Comparison of ENCODE assay signal across 21 cellular contexts in the genomic region with DNA sequence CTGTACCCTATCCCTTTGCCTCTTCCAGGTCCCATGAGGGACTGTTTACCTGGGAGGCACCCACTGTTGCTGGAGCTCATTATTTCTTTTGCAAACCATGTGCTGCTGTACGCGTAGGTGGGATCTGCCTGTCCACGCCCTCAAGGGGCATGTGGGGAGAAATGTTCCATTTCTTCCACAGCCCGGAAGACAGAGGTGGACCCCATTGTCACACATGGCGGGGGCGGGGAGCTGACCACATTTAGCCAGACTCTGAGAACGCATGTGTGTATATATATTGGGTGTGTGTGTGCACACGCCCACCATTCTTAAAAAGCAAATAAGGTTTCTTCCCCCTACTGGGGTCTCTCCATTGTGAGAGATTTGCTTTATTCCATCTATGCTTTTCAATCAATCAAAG. TPM values are rescaled to one million over a fixed set of nuclear protein-coding genes. Genes with fewer than 3 reads are reported as not detected.
A peak's percentile ranks its signal among the peaks of the same experiment; 100 is the strongest.
DNase-seq lines count a peak whose midpoint lies in the region; ATAC-seq and TF ChIP-seq lines count a peak whose summit lies in the region.
"Had no signal": no experiment of that assay in that cellular context is flagged by ENCODE, and none has a peak within 500 bp of the region (broad histone marks: within the 10 kb centered on the region; RNA-seq: fewer than 3 reads in every experiment).

No MANE protein-coding gene starts in this region.

- CTCF ChIA-PET in HEK293 (lab: Yijun Ruan, JAX): interaction anchor here (0.5 to 1.8 kb wide), 6 partner anchors 13 to 1458 kb away, joined by 3 to 7 read pairs (median 3); no protein-coding TSS in a partner anchor

- H3K4me1 Mint-ChIP-seq in nephron progenitor cell: peaks cover 36% of the 10 kb centered on the region
- peaks cover 23% of the 10 kb centered on the region for H3K4me1 Mint-ChIP-seq in activated T-cell treated with anti-CD3 and anti-CD28 coated beads, Interleukin-2, amount 50 U/mL, for 24 hours (ENCODE audit: low read depth)

- TF ChIP-seq CTCF in HEK293 (tag by site-specific recombination; IDR thresholded peaks at IDR 0.05): no peak
- no peak for TF ChIP-seq CTCF in dorsolateral prefrontal cortex (IDR thresholded peaks at IDR 0.05 in 54 of 56, conservative IDR thresholded peaks at IDR 0.05 in 2 of 56; ENCODE audit: low read depth in 1 of 56, partially characterized antibody in 56 of 56)
- no peak for TF ChIP-seq CTCF in nephron progenitor cell (IDR thresholded peaks at IDR 0.05)

- no peaks in the 10 kb centered on the region for H3K9me3 ChIP-seq in HEK293 (ENCODE audit: control insufficient read depth, insufficient read depth, low read depth, low read length)
- H3K9me3 ChIP-seq: colonic mucosa had no signal

- H3K4me3 ChIP-seq in HEK293 (ENCODE audit: low read depth, low read length): no peak overlapping the region
- H3K4me3 ChIP-seq in dorsolateral prefrontal cortex: peak overlapping the region in 57 of 59 donors; percentile 1 to 77 (median 63)
- H3K4me3 ChIP-seq: colonic mucosa had no signal

- H3K36me3 Mint-ChIP-seq in nephron progenitor cell (ENCODE audit: low read depth): no peaks in the 10 kb centered on the region
- no peaks in the 10 kb centered on the region for H3K36me3 Mint-ChIP-seq in activated T-cell treated with anti-CD3 and anti-CD28 coated beads, Interleukin-2, amount 50 U/mL, for 24 hours (ENCODE audit: low read depth)
- H3K36me3 Mint-ChIP-seq: activated CD8-positive, alpha-beta memory T cell treated with anti-CD3 and anti-CD28 coated beads, Interleukin-2, amount 10 ng/mL, durations not matched to agents 7 days and 5 days; mesothelial cell of epicardium; natural killer cell had no signal

- POLR2A ChIA-PET in HEK293 (lab: Yijun Ruan, JAX): interaction anchor here (0.6 kb wide), 1 partner anchor 292 kb away, joined by 6 read pairs; no protein-coding TSS in a partner anchor

- H3K27ac ChIP-seq in HEK293 (ENCODE audit: extremely low read depth, low read depth, low read length) (no peak overlapping the region), dorsolateral prefrontal cortex (no peak overlapping the region)
- H3K27ac ChIP-seq: 22Rv1, colonic mucosa had no signal

- no peak overlapping the region for H3K27ac Mint-ChIP-seq in nephron progenitor cell
- H3K27ac Mint-ChIP-seq in activated T-cell treated with anti-CD3 and anti-CD28 coated beads, Interleukin-2, amount 50 U/mL, for 24 hours: no peak overlapping the region
- H3K27ac Mint-ChIP-seq: activated CD8-positive, alpha-beta memory T cell treated with anti-CD3 and anti-CD28 coated beads, Interleukin-2, amount 10 ng/mL, durations not matched to agents 7 days and 5 days; activated T-helper 2 cell treated with anti-CD3 and anti-CD28 coated beads, Interferon-gamma antibody, Interleukin-2, Interleukin-4, amounts not matched to agents 10 μg/mL and 5 μg/mL and 100 μg/mL, durations not matched to agents 14 hours and 24 hours and 36 hours; mesothelial cell of epicardium; natural killer cell had no signal

- H3K36me3 ChIP-seq in HEK293 (ENCODE audit: control insufficient read depth in 2 of 2, insufficient read depth in 1 of 2, low read length in 2 of 2): no peaks in the 10 kb centered on the region
- H3K36me3 ChIP-seq: colonic mucosa had no signal

- peaks cover 91% of the 10 kb centered on the region for H3K27me3 Mint-ChIP-seq in nephron progenitor cell (ENCODE audit: low read depth, poor library complexity)
- peaks cover 82% of the 10 kb centered on the region for H3K27me3 Mint-ChIP-seq in activated T-cell treated with anti-CD3 and anti-CD28 coated beads, Interleukin-2, amount 50 U/mL, for 24 hours

- H3K4me3 Mint-ChIP-seq in nephron progenitor cell: peak overlapping the region; percentile 23
- no peak overlapping the region for H3K4me3 Mint-ChIP-seq in activated T-cell treated with anti-CD3 and anti-CD28 coated beads, Interleukin-2, amount 50 U/mL, for 24 hours
- H3K4me3 Mint-ChIP-seq: activated CD8-positive, alpha-beta memory T cell treated with anti-CD3 and anti-CD28 coated beads, Interleukin-2, amount 10 ng/mL, durations not matched to agents 7 days and 5 days had no signal

- intact Hi-C loops in dorsolateral prefrontal cortex (cut with DNase I): loop anchor here in 1 of 2 donors (10.0 kb wide), 1 partner anchor 619 kb away; no protein-coding TSS in a partner anchor

- no peaks in the 10 kb centered on the region for H3K9me3 Mint-ChIP-seq in nephron progenitor cell
- H3K9me3 Mint-ChIP-seq in activated T-cell treated with anti-CD3 and anti-CD28 coated beads, Interleukin-2, amount 50 U/mL, for 24 hours: no peaks in the 10 kb centered on the region
- H3K9me3 Mint-ChIP-seq: activated T-helper 2 cell treated with anti-CD3 and anti-CD28 coated beads, Interferon-gamma antibody, Interleukin-2, Interleukin-4, amounts not matched to agents 10 μg/mL and 5 μg/mL and 100 μg/mL, durations not matched to agents 14 hours and 24 hours and 36 hours; mesothelial cell of epicardium; natural killer cell had no signal

- H3K27me3 ChIP-seq in dorsolateral prefrontal cortex: peaks cover 0 to 48% (median 22%) of the 10 kb centered on the region in 45 donors

- no peak for ATAC-seq in HG03095 (IDR thresholded peaks at IDR 0.05; ENCODE audit: unreplicated experiment)
- ATAC-seq: activated CD8-positive, alpha-beta memory T cell treated with anti-CD3 and anti-CD28 coated beads, Interleukin-2, amount 10 ng/mL, durations not matched to agents 7 days and 5 days; left lobe of liver; natural killer cell had no signal

- H3K4me1 ChIP-seq in HEK293 (ENCODE audit: control insufficient read depth, insufficient read depth, low read length): peaks cover 3% of the 10 kb centered on the region; the same call in 1 of the 2 replicates
- H3K4me1 ChIP-seq: colonic mucosa had no signal

- DNase-seq in NCI-H748 (lab: John Stamatoyannopoulos, UW; ENCODE audit: unreplicated experiment): peak; percentile 11
- DNase-seq in NCI-H748 treated with DMSO at 0.1 percent for 48 hours (lab: John Stamatoyannopoulos, UW): no peak
- no peak for DNase-seq in dorsolateral prefrontal cortex
- no peak for DNase-seq in nephron progenitor cell
- no peak for DNase-seq in NCI-H1694 (lab: John Stamatoyannopoulos, UW)
- DNase-seq in activated T-cell treated with anti-CD3 and anti-CD28 coated beads, Interleukin-2, amount 50 U/mL, for 24 hours: no peak
- DNase-seq: activated CD8-positive, alpha-beta memory T cell treated with anti-CD3 and anti-CD28 coated beads, Interleukin-2, amount 10 ng/mL, durations not matched to agents 7 days and 5 days; colonic mucosa; natural killer cell; NCI-H1048; NCI-H2029; NCI-H226; OCI-M1; SHP77 had no signal

TF ChIP-seq in HEK293, 187 proteins besides CTCF, POLR2A, EP300 and RAD21:
- TF ChIP-seq EGR2 (tag by site-specific recombination; IDR thresholded peaks at IDR 0.05; ENCODE audit: low read depth) (peak; percentile 74), ZFP41 (tag by site-specific recombination; IDR thresholded peaks at IDR 0.05; ENCODE audit: borderline replicate concordance) (no peak), ZFHX2 (tag by site-specific recombination; conservative IDR thresholded peaks at IDR 0.05) (peak; percentile 82)
- TF ChIP-seq, protein P1, sequence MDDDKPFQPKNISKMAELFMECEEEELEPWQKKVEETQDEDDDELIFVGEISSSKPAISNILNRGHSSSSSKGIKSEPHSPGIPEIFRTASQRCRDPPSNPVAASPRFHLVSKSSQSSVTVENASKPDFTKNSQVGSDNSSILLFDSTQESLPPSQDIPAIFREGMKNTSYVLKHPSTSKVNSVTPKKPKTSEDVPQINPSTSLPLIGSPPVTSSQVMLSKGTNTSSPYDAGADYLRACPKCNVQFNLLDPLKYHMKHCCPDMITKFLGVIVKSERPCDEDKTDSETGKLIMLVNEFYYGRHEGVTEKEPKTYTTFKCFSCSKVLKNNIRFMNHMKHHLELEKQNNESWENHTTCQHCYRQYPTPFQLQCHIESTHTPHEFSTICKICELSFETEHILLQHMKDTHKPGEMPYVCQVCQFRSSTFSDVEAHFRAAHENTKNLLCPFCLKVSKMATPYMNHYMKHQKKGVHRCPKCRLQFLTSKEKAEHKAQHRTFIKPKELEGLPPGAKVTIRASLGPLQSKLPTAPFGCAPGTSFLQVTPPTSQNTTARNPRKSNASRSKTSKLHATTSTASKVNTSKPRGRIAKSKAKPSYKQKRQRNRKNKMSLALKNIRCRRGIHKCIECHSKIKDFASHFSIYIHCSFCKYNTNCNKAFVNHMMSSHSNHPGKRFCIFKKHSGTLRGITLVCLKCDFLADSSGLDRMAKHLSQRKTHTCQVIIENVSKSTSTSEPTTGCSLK (tag by site-specific recombination; IDR thresholded peaks at IDR 0.05): no peak
- TF ChIP-seq, protein P2, sequence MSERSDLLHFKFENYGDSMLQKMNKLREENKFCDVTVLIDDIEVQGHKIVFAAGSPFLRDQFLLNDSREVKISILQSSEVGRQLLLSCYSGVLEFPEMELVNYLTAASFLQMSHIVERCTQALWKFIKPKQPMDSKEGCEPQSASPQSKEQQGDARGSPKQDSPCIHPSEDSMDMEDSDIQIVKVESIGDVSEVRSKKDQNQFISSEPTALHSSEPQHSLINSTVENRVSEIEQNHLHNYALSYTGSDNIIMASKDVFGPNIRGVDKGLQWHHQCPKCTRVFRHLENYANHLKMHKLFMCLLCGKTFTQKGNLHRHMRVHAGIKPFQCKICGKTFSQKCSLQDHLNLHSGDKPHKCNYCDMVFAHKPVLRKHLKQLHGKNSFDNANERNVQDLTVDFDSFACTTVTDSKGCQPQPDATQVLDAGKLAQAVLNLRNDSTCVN (tag by site-specific recombination; optimal IDR thresholded peaks at IDR 0.05): no peak

RNA-seq across cellular contexts. Expression of a gene that starts 2.0 kb away (rescaled TPM):
- total RNA-seq in dorsolateral prefrontal cortex: 10 to 100 TPM; 11.6 to 71.1 (median 49.9) TPM
- total RNA-seq: LHCN-M2 had no signal
